In the genomic region with DNA sequence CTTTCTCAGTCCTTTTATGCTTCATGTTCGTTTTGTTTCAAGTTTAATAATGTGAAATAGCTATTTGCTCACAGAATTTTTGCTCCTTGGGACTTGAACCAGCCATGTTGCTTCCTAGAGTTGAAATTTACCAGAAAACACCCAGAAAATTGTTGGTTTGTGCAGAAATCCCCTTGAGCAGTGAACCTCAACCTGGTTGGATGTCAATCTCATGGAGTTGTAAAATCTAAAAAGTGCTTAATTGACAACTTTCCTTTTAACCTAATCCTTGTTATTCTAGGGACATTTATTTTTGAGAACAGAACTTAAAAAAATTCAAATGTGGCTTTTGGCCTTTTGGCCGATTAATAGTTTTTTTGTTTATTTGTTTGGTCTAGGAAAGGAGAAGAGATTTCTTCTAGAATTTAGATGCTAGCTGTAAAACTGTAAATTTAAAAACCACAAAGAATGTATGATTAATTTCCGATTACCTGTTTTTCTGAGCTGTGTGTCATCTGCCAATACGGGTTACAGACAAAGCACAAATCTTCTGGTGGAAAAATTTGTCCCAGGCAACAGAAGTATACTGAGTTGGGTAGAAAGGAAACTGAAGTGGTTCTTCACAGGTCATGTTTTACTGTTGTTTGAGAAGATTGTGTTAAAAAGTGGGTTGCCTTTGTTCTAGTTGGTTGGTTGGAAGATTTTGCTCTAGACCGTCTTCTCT, we compare ENCODE assay signal across 17 cellular contexts.
DNase-seq lines count a peak whose midpoint lies in the region; ATAC-seq, FAIRE-seq and TF ChIP-seq lines count a peak whose summit lies in the region.
"Had no signal": no experiment of that assay in that cellular context is flagged by ENCODE, and none has a peak within 500 bp of the region (broad histone marks: within the 10 kb centered on the region; RNA-seq: fewer than 3 reads in every experiment).

No MANE protein-coding gene starts in this region.

- TF ChIP-seq CTCF in A549 (IDR thresholded peaks at IDR 0.05) (no peak), keratinocyte (optimal IDR thresholded peaks at IDR 0.05 in 1 of 3, IDR thresholded peaks at IDR 0.05 in 1 of 3, conservative IDR thresholded peaks at IDR 0.05 in 1 of 3; ENCODE audit: extremely low read depth in 1 of 3, insufficient read depth in 2 of 3, low read length in 3 of 3) (no peak), heart left ventricle (IDR thresholded peaks at IDR 0.05) (no peak)

- H3K36me3 Mint-ChIP-seq in activated CD4-positive, alpha-beta memory T cell treated with anti-CD3 and anti-CD28 coated beads for 36 hours: peaks cover 34% of the 10 kb centered on the region

- no peak overlapping the region for H3K4me3 ChIP-seq in A549
- no peak overlapping the region for H3K4me3 ChIP-seq in keratinocyte (ENCODE audit: control insufficient read depth in 2 of 3, extremely low read depth in 1 of 3, insufficient read depth in 2 of 3, low read depth in 1 of 3, low read length in 3 of 3)
- no peak overlapping the region for H3K4me3 ChIP-seq in heart left ventricle
- H3K4me3 ChIP-seq: cardiac muscle cell had no signal

- H3K9me3 Mint-ChIP-seq in activated CD4-positive, alpha-beta memory T cell treated with anti-CD3 and anti-CD28 coated beads for 36 hours: peaks cover 4% of the 10 kb centered on the region
- H3K9me3 Mint-ChIP-seq: endodermal cell had no signal

- FAIRE-seq in A549 (lab: Jason Lieb, UNC): no peak
- peak; percentile 16 for FAIRE-seq in GM12891 (lab: Jason Lieb, UNC)
- no peak for FAIRE-seq in keratinocyte (lab: Jason Lieb, UNC)
- FAIRE-seq: D721Med, frontal cortex had no signal

- no peak for TF ChIP-seq EP300 in A549 (IDR thresholded peaks at IDR 0.05)

- no peak overlapping the region for H3K4me3 Mint-ChIP-seq in activated CD4-positive, alpha-beta memory T cell treated with anti-CD3 and anti-CD28 coated beads for 36 hours
- H3K4me3 Mint-ChIP-seq: activated CD4-positive, alpha-beta T cell treated with anti-CD3 and anti-CD28 coated beads, Interleukin-2, amount 10 ng/mL, durations not matched to agents 7 days and 5 days; endodermal cell; mesothelial cell of epicardium had no signal

- H3K9ac ChIP-seq in keratinocyte (ENCODE audit: control insufficient read depth, extremely low read depth, insufficient read depth, low read length): no peak overlapping the region

- no peaks in the 10 kb centered on the region for H3K9me3 ChIP-seq in A549
- H3K9me3 ChIP-seq in keratinocyte (ENCODE audit: control insufficient read depth, low read depth, low read length): no peaks in the 10 kb centered on the region
- H3K9me3 ChIP-seq in heart left ventricle: no peaks in the 10 kb centered on the region

- CTCF ChIA-PET in A549 (lab: Yijun Ruan, JAX): no interaction called here
- CTCF ChIA-PET in activated CD4-positive, alpha-beta memory T cell treated with anti-CD3 and anti-CD28 coated beads for 36 hours (lab: Charles Lee): interaction anchor here (1.0 kb wide), 1 partner anchor 258 kb away, joined by 4 read pairs; no protein-coding TSS in a partner anchor

- H3K4me2 ChIP-seq in A549: no peak overlapping the region
- peak overlapping the region; percentile 47 for H3K4me2 ChIP-seq in keratinocyte (ENCODE audit: control insufficient read depth, extremely low read depth, insufficient read depth, low read depth, low read length)

- no peak for TF ChIP-seq RAD21 in A549 (conservative IDR thresholded peaks at IDR 0.05 in 1 of 2, IDR thresholded peaks at IDR 0.05 in 1 of 2)

- intact Hi-C loops in activated CD4-positive, alpha-beta memory T cell treated with anti-CD3 and anti-CD28 coated beads for 36 hours (cut with micrococcal nuclease): loop anchor here (10.0 kb wide), 1 partner anchor 68 kb away; no protein-coding TSS in a partner anchor
- intact Hi-C loops in heart left ventricle (cut with DNase I): no loop called here

- peaks cover 43% of the 10 kb centered on the region for H3K4me1 Mint-ChIP-seq in activated CD4-positive, alpha-beta memory T cell treated with anti-CD3 and anti-CD28 coated beads for 36 hours (ENCODE audit: low read depth)

- H3K27ac Mint-ChIP-seq in activated CD4-positive, alpha-beta memory T cell treated with anti-CD3 and anti-CD28 coated beads for 36 hours: peak overlapping the region; percentile 77
- H3K27ac Mint-ChIP-seq: activated CD4-positive, alpha-beta T cell treated with anti-CD3 and anti-CD28 coated beads, Interleukin-2, amount 10 ng/mL, durations not matched to agents 7 days and 5 days; endodermal cell had no signal

- ATAC-seq in A549: no peak
- no peak for ATAC-seq in GM21529 (IDR thresholded peaks at IDR 0.05; ENCODE audit: unreplicated experiment)
- no peak for ATAC-seq in heart left ventricle

- no peak overlapping the region for H3K27ac ChIP-seq in A549
- H3K27ac ChIP-seq in keratinocyte (ENCODE audit: control insufficient read depth, insufficient read depth, low read length): no peak overlapping the region
- H3K27ac ChIP-seq in heart left ventricle: no peak overlapping the region
- H3K27ac ChIP-seq: cardiac muscle cell had no signal

- DNase-seq in A549 (ENCODE audit: low read depth in 1 of 2, low spot score in 1 of 2) (no peak), GM12891 (ENCODE audit: insufficient read length, low spot score) (no peak), keratinocyte (ENCODE audit: low read depth, low spot score) (no peak), heart left ventricle (no peak), DMS53 (lab: John Stamatoyannopoulos, UW) (no peak)
- DNase-seq in activated CD4-positive, alpha-beta memory T cell treated with anti-CD3 and anti-CD28 coated beads for 36 hours: no peak
- DNase-seq in effector CD8-positive, alpha-beta T cell (lab: John Stamatoyannopoulos, UW): no peak
- DNase-seq: activated CD4-positive, alpha-beta T cell treated with anti-CD3 and anti-CD28 coated beads, Interleukin-2, amount 10 ng/mL, durations not matched to agents 7 days and 5 days; endodermal cell; NCI-H2029 treated with DMSO at 0.1 percent for 48 hours; NCI-H526 treated with DMSO at 0.1 percent for 48 hours; substantia nigra had no signal

- H3K9me1 ChIP-seq in keratinocyte (ENCODE audit: control insufficient read depth, extremely low read depth, insufficient read depth, low read length): no peaks in the 10 kb centered on the region

- H3K36me3 ChIP-seq in keratinocyte (ENCODE audit: control insufficient read depth in 2 of 2, extremely low read depth in 1 of 2, insufficient read depth in 2 of 2, low read length in 2 of 2): no peaks in the 10 kb centered on the region
- H3K36me3 ChIP-seq in heart left ventricle: peaks cover 0 to 8% (median 0%) of the 10 kb centered on the region in 9 donors
- H3K36me3 ChIP-seq: cardiac muscle cell had no signal

- H3K27me3 ChIP-seq in keratinocyte (ENCODE audit: control insufficient read depth, extremely low read depth, insufficient read depth, low read length): no peaks in the 10 kb centered on the region
- H3K27me3 ChIP-seq in heart left ventricle: no peaks in the 10 kb centered on the region
- H3K27me3 ChIP-seq: cardiac muscle cell had no signal

- no peaks in the 10 kb centered on the region for H3K79me2 ChIP-seq in keratinocyte (ENCODE audit: control insufficient read depth, insufficient read depth, low read length)

- 79% methylated on average over 5 of the region's 5 CpGs for WGBS in A549 (ENCODE audit: missing lambda C conversion rate)
- 93 to 94% (median 94%) methylated on average over 5 of the region's 5 CpGs for WGBS in heart left ventricle, 4 donors

- TF ChIP-seq POLR2A in A549 (IDR thresholded peaks at IDR 0.05; ENCODE audit: low read length) (no peak), GM12891 (IDR thresholded peaks at IDR 0.05; ENCODE audit: low read depth, low read length) (no peak), heart left ventricle (IDR thresholded peaks at IDR 0.05) (no peak)

- dilution Hi-C loops in keratinocyte (cut with MboI; ENCODE audit: extremely low pct_ligation_motif_present, low sequenced_read_pairs): no loop called here

- peak overlapping the region; percentile 44 for H2AFZ ChIP-seq in keratinocyte (ENCODE audit: control insufficient read depth, low read length)

- POLR2A ChIA-PET in A549 (lab: Yijun Ruan, JAX): no interaction called here
- POLR2A ChIA-PET in activated CD4-positive, alpha-beta memory T cell treated with anti-CD3 and anti-CD28 coated beads for 36 hours (lab: Charles Lee): no interaction called here

- H3K27me3 Mint-ChIP-seq in activated CD4-positive, alpha-beta memory T cell treated with anti-CD3 and anti-CD28 coated beads for 36 hours: no peaks in the 10 kb centered on the region
- H3K27me3 Mint-ChIP-seq: activated CD4-positive, alpha-beta T cell treated with anti-CD3 and anti-CD28 coated beads, Interleukin-2, amount 10 ng/mL, durations not matched to agents 7 days and 5 days had no signal

- H4K20me1 ChIP-seq in keratinocyte (ENCODE audit: control insufficient read depth, extremely low read depth, insufficient read depth, low read length): no peaks in the 10 kb centered on the region

- H3K4me1 ChIP-seq in A549: no peaks in the 10 kb centered on the region
- H3K4me1 ChIP-seq in keratinocyte (ENCODE audit: control insufficient read depth, extremely low read depth, insufficient read depth, low read length): peaks cover 12% of the 10 kb centered on the region
- H3K4me1 ChIP-seq in heart left ventricle: peaks cover 0 to 6% (median 0%) of the 10 kb centered on the region in 12 donors

TF ChIP-seq in A549, 52 proteins besides CTCF, POLR2A, EP300 and RAD21 (continues in another document):
- TF ChIP-seq, protein P1, sequence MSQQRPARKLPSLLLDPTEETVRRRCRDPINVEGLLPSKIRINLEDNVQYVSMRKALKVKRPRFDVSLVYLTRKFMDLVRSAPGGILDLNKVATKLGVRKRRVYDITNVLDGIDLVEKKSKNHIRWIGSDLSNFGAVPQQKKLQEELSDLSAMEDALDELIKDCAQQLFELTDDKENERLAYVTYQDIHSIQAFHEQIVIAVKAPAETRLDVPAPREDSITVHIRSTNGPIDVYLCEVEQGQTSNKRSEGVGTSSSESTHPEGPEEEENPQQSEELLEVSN (IDR thresholded peaks at IDR 0.05; ENCODE audit: borderline replicate concordance, low read depth): no peak
- TF ChIP-seq POLR2AphosphoS2 (conservative IDR thresholded peaks at IDR 0.05; ENCODE audit: low read length) (no peak), MAFK (IDR thresholded peaks at IDR 0.05; ENCODE audit: partially characterized antibody) (peak; percentile 67), NFE2L2 (conservative IDR thresholded peaks at IDR 0.05; ENCODE audit: low read length) (no peak)

TF ChIP-seq in GM12891, 5 proteins besides CTCF, POLR2A, EP300 and RAD21:
- TF ChIP-seq POLR2AphosphoS5 (IDR thresholded peaks at IDR 0.05; ENCODE audit: low read depth, low read length): no peak
- no peak for TF ChIP-seq POU2F2 (IDR thresholded peaks at IDR 0.05; ENCODE audit: low read depth, low read length)
- TF ChIP-seq PAX5 (IDR thresholded peaks at IDR 0.05; ENCODE audit: insufficient read depth, low read length, severe bottlenecking): no peak
- no peak for TF ChIP-seq SPI1 (IDR thresholded peaks at IDR 0.05; ENCODE audit: low read depth, low read length)
- TF ChIP-seq TAF1 (IDR thresholded peaks at IDR 0.05; ENCODE audit: low read depth, low read length): no peak
